In the genomic region with DNA sequence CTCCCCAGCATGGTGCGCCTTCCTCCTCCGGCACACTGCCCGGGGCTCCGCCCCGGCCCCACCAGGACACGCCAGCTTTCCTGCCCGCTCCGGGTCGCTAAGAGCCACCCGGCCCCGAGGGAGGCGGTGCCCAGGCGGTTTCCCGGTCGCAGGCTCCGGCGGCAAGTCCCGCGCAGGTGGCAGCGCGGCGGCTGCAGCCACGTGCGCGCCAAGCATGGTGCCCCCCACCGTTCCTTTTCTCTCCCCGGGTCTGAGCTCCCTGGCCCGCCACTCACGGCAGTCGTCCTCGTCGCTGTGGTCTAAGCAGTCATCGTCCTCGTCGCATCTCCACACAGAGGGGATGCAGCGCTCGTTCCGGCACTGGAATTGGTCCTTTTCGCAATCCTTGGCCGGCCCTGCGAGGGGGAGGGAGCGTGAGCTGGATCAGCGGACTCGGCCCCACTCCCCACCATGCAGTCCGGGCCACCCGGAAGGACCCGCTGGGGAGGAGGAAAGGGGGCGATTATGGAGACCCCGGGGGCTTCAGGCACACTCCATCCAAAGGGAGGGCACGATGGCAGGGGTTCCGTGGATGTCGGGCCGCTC, we compare ENCODE assay signal across 8 cellular contexts. TPM values are rescaled to one million over a fixed set of nuclear protein-coding genes. Genes with fewer than 3 reads are reported as not detected.
DNase-seq lines count a peak whose midpoint lies in the region; ATAC-seq and TF ChIP-seq lines count a peak whose summit lies in the region.

No MANE protein-coding gene starts in this region.

- DNase-seq in CD4-positive, CD25-positive, alpha-beta regulatory T cell, result no peak
- DNase-seq in NT2/D1 (ENCODE audit: low read depth, low spot score) (peak; percentile 36), ascending aorta (ENCODE audit: low spot score in 2 of 2) (no peak), iris pigment epithelial cell (ENCODE audit: low read depth) (peak; percentile 32), epidermal melanocyte (ENCODE audit: insufficient read length, low spot score) (no peak)
- peak; percentile 73 for DNase-seq in stimulated activated naive CD8-positive, alpha-beta T cell treated with anti-CD3 and anti-CD28 coated beads, Interleukin-15, Interleukin-2, amounts not matched to agents 100 U/mL and 50 U/mL, for 24 hours

- H3K4me1 ChIP-seq in CD4-positive, CD25-positive, alpha-beta regulatory T cell (ENCODE audit: control insufficient read depth, insufficient read depth, low read length, poor library complexity, severe bottlenecking), result peaks cover 26% of the 10 kb centered on the region
- peaks cover 33% of the 10 kb centered on the region for H3K4me1 ChIP-seq in NT2/D1 (ENCODE audit: insufficient read depth, insufficient read length)
- H3K4me1 ChIP-seq in ascending aorta, result peaks cover 5 to 10% of the 10 kb centered on the region in 2 donors

- H3K27me3 ChIP-seq in CD4-positive, CD25-positive, alpha-beta regulatory T cell (ENCODE audit: control insufficient read depth, insufficient read depth, low read length), result no peaks in the 10 kb centered on the region
- H3K27me3 ChIP-seq in NT2/D1 (ENCODE audit: insufficient read depth, insufficient read length) (peaks cover 11% of the 10 kb centered on the region), ascending aorta (no peaks in the 10 kb centered on the region)

- peak overlapping the region; percentile 82 for H3K27ac ChIP-seq in CD4-positive, CD25-positive, alpha-beta regulatory T cell (ENCODE audit: insufficient read depth, low read length, poor library complexity, severe bottlenecking)
- H3K27ac ChIP-seq in ascending aorta, result peak overlapping the region; percentile 17 to 42

- peak overlapping the region; percentile 100 for H3K9ac ChIP-seq in NT2/D1 (ENCODE audit: insufficient read length, low read depth)

- peaks cover 12 to 34% (median 20%) of the 10 kb centered on the region in 4 donors for H3K4me1 Mint-ChIP-seq in CD4-positive, CD25-positive, alpha-beta regulatory T cell

- H3K27ac Mint-ChIP-seq in CD4-positive, CD25-positive, alpha-beta regulatory T cell, result peak overlapping the region; percentile 43 to 93 (median 89)

- no peaks in the 10 kb centered on the region for H3K27me3 Mint-ChIP-seq in CD4-positive, CD25-positive, alpha-beta regulatory T cell

- peak in 1 of 2 donors; percentile 1 for ATAC-seq in CD4-positive, CD25-positive, alpha-beta regulatory T cell (ENCODE audit: low read depth in 2 of 2)
- ATAC-seq in GM18868 (IDR thresholded peaks at IDR 0.05; ENCODE audit: unreplicated experiment), result peak; percentile 23
- peak; percentile 14 for ATAC-seq in HG03025 (IDR thresholded peaks at IDR 0.05; ENCODE audit: low FRiP score, unreplicated experiment)
- peak; percentile 53 for ATAC-seq in stimulated activated naive CD8-positive, alpha-beta T cell treated with anti-CD3 and anti-CD28 coated beads, Interleukin-15, Interleukin-2, amounts not matched to agents 100 U/mL and 50 U/mL, for 24 hours

- intact Hi-C loops in ascending aorta (cut with DNase I), result loop anchor here (1.0 to 10.0 kb wide), 10 partner anchors 34 to 962 kb away; partner anchors contain the start of genes CC2D1B, CPT2, CZIB and ECHDC2

- peak overlapping the region; percentile 65 for H3K4me3 ChIP-seq in CD4-positive, CD25-positive, alpha-beta regulatory T cell (ENCODE audit: low read depth, low read length)
- H3K4me3 ChIP-seq in NT2/D1 (ENCODE audit: insufficient read length, low read depth), result peak overlapping the region; percentile 99
- H3K4me3 ChIP-seq in ascending aorta, result peak overlapping the region; percentile 72 to 84

- peak overlapping the region; percentile 90 to 98 (median 94) for H3K4me3 Mint-ChIP-seq in CD4-positive, CD25-positive, alpha-beta regulatory T cell

- no peaks in the 10 kb centered on the region for H3K9me3 ChIP-seq in CD4-positive, CD25-positive, alpha-beta regulatory T cell (ENCODE audit: control insufficient read depth in 2 of 2, low read length in 2 of 2)
- H3K9me3 ChIP-seq in NT2/D1 (ENCODE audit: insufficient read depth, low read length) (no peaks in the 10 kb centered on the region), ascending aorta (no peaks in the 10 kb centered on the region)

- peaks cover 8% of the 10 kb centered on the region for H3K36me3 Mint-ChIP-seq in CD4-positive, CD25-positive, alpha-beta regulatory T cell

- H3K36me3 ChIP-seq in CD4-positive, CD25-positive, alpha-beta regulatory T cell (ENCODE audit: control insufficient read depth, insufficient read depth, low read length), result peaks cover 2% of the 10 kb centered on the region
- H3K36me3 ChIP-seq in NT2/D1 (ENCODE audit: insufficient read depth, insufficient read length, low read length) (peaks cover 50% of the 10 kb centered on the region), ascending aorta (no peaks in the 10 kb centered on the region)

- no peak for TF ChIP-seq CTCF in ascending aorta (IDR thresholded peaks at IDR 0.05)

- no peaks in the 10 kb centered on the region for H3K9me3 Mint-ChIP-seq in CD4-positive, CD25-positive, alpha-beta regulatory T cell

RNA-seq across cellular contexts. Expression of gene LRP8, which starts 1.2 kb away (rescaled TPM):
- total RNA-seq in CD4-positive, CD25-positive, alpha-beta regulatory T cell, result 23.7 TPM
- 1 to 10 TPM; 1.0 to 3.3 (median 1.9) TPM for polyA plus RNA-seq in CD4-positive, CD25-positive, alpha-beta regulatory T cell
- 10.0 TPM for total RNA-seq in ascending aorta

Comparison
In these comparisons a context has a peak if more than half of its experiments do, and no peak if none do; other contexts are left out.
1. DNase-seq: peak in NT2/D1 (single experiment), iris pigment epithelial cell (single experiment) and stimulated activated naive CD8-positive, alpha-beta T cell treated with anti-CD3 and anti-CD28 coated beads, Interleukin-15, Interleukin-2, amounts not matched to agents 100 U/mL and 50 U/mL, for 24 hours (single experiment); none in CD4-positive, CD25-positive, alpha-beta regulatory T cell (0 of 3), ascending aorta (0 of 2) and epidermal melanocyte (single experiment).
2. Peak in every context shown above with its lines, with median percentiles within 50 percentile points of each other: H3K4me3 ChIP-seq.